In the genomic region with DNA sequence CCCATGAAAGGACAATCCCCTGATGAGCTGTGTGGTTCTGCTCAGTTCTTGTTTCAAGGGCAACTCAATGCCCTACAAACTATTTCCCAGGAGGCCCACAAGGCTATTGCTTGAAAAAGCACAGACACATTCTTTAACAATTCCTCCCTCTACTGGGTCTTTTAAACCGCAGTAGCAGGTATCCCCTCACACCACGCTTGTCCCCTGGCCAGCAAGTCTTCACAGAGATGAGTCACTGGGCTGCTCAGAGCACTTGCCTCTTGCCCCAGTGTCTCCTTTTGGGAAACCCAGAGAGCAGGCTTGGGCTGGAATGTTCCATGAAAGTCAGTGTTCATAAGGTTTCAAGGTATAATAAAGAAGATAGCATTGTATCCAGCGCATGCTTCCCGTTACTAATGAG, we compare ENCODE assay signal across 20 cellular contexts.
DNase-seq lines count a peak whose midpoint lies in the region; ATAC-seq and TF ChIP-seq lines count a peak whose summit lies in the region.
"Had no signal": no experiment of that assay in that cellular context is flagged by ENCODE, and none has a peak within 500 bp of the region (broad histone marks: within the 10 kb centered on the region; RNA-seq: fewer than 3 reads in every experiment).

No MANE protein-coding gene starts in this region.

- 85 to 89% methylated on average over 4 of the region's 4 CpGs for WGBS in GM23248 (ENCODE audit: low coverage in 1 of 2, low lambda C conversion rate in 2 of 2, missing lambda C conversion rate in 2 of 2), 2 experiments

- H3K36me3 ChIP-seq in GM23248 (ENCODE audit: low read depth), result peaks cover 29% of the 10 kb centered on the region
- H3K36me3 ChIP-seq: sigmoid colon had no signal

- no peak overlapping the region for H2AFZ ChIP-seq in GM23248

- in situ Hi-C loops in GM23248 (cut with MboI), result no loop called here

- no peak for TF ChIP-seq CTCF in fibroblast of mammary gland (conservative IDR thresholded peaks at IDR 0.05; ENCODE audit: control insufficient read depth, insufficient read depth, low read depth, low read length)

- peak; percentile 17 for ATAC-seq in stimulated activated memory B cell treated with anti-CD40 and anti-IgM and Interleukin-4, amounts not matched to agents 10 μg/mL and 1 μg/mL and 100 μg/mL, for 72 hours
- no peak for ATAC-seq in GM21529 (IDR thresholded peaks at IDR 0.05; ENCODE audit: unreplicated experiment)
- ATAC-seq: CD8-positive, alpha-beta T cell had no signal

- H3K9ac ChIP-seq in GM23248, result no peak overlapping the region

- H3K4me1 Mint-ChIP-seq in stimulated activated memory B cell treated with anti-CD40 and anti-IgM and Interleukin-4, amounts not matched to agents 10 μg/mL and 1 μg/mL and 100 μg/mL, for 72 hours, result no peaks in the 10 kb centered on the region
- H3K4me1 Mint-ChIP-seq: activated B cell treated with CpG ODN at 0.5 μM for 24 hours, immature natural killer cell had no signal

- H3K36me3 Mint-ChIP-seq in stimulated activated memory B cell treated with anti-CD40 and anti-IgM and Interleukin-4, amounts not matched to agents 10 μg/mL and 1 μg/mL and 100 μg/mL, for 72 hours, result no peaks in the 10 kb centered on the region
- H3K36me3 Mint-ChIP-seq: CD8-positive, alpha-beta T cell; immature natural killer cell had no signal

- H3K27me3 ChIP-seq in GM23248 (replicated peaks; ENCODE audit: insufficient read depth), result no peaks in the 10 kb centered on the region
- H3K27me3 ChIP-seq: sigmoid colon had no signal

- H3K79me2 ChIP-seq in GM23248 (ENCODE audit: insufficient read depth), result no peaks in the 10 kb centered on the region

- H3K9me3 Mint-ChIP-seq in stimulated activated memory B cell treated with anti-CD40 and anti-IgM and Interleukin-4, amounts not matched to agents 10 μg/mL and 1 μg/mL and 100 μg/mL, for 72 hours, result no peaks in the 10 kb centered on the region
- H3K9me3 Mint-ChIP-seq: activated B cell treated with CpG ODN at 0.5 μM for 24 hours; CD8-positive, alpha-beta T cell; immature natural killer cell had no signal

- peaks cover 54% of the 10 kb centered on the region for H3F3A ChIP-seq in GM23248 (ENCODE audit: insufficient read depth)

- H3K9me2 ChIP-seq in GM23248 (ENCODE audit: insufficient read depth), result no peaks in the 10 kb centered on the region

- no peak overlapping the region for H3K4me2 ChIP-seq in GM23248 (ENCODE audit: unreplicated experiment)

- H3K4me3 Mint-ChIP-seq in stimulated activated memory B cell treated with anti-CD40 and anti-IgM and Interleukin-4, amounts not matched to agents 10 μg/mL and 1 μg/mL and 100 μg/mL, for 72 hours, result no peak overlapping the region
- H3K4me3 Mint-ChIP-seq: activated B cell treated with CpG ODN at 0.5 μM for 24 hours; CD8-positive, alpha-beta T cell; immature natural killer cell; neural crest cell had no signal

- H4K20me1 ChIP-seq in GM23248 (ENCODE audit: insufficient read depth), result no peaks in the 10 kb centered on the region

- no peaks in the 10 kb centered on the region for H3K9me3 ChIP-seq in GM23248 (ENCODE audit: low read depth)
- H3K9me3 ChIP-seq: sigmoid colon had no signal

- H3K4me1 ChIP-seq in GM23248 (ENCODE audit: insufficient read depth), result peaks cover 33% of the 10 kb centered on the region
- H3K4me1 ChIP-seq: sigmoid colon had no signal

- peak; percentile 57 for DNase-seq in GM23248
- peak; percentile 3 for DNase-seq in T1000 (lab: John Stamatoyannopoulos, UW)
- DNase-seq in fibroblast of mammary gland (ENCODE audit: low read depth), result peak; percentile 63
- DNase-seq in NOMO-1 (lab: John Stamatoyannopoulos, UW; ENCODE audit: unreplicated experiment in 2 of 2), result no peak
- no peak for DNase-seq in NCI-H2081 (lab: John Stamatoyannopoulos, UW)
- DNase-seq: activated B cell treated with CpG ODN at 0.5 μM for 24 hours; activated CD4-positive, alpha-beta T cell treated with anti-CD3 and anti-CD28 coated beads, Interleukin-2, amount 50 U/mL, for 4 hours; activated effector memory CD4-positive, alpha-beta T cell treated with Interleukin-2 at 50 U/mL for 16 hours; CD8-positive, alpha-beta T cell; DMS79; immature natural killer cell; NCI-H146; NCI-H510A treated with DMSO at 0.1 percent for 48 hours; posterior cingulate gyrus; RPMI8226; sigmoid colon had no signal

- H3K4me3 ChIP-seq in GM23248 (no peak overlapping the region), fibroblast of mammary gland (ENCODE audit: control insufficient read depth, low read depth, low read length) (no peak overlapping the region)
- H3K4me3 ChIP-seq: sigmoid colon, SK-N-MC had no signal

- no peak overlapping the region for H3K27ac Mint-ChIP-seq in stimulated activated memory B cell treated with anti-CD40 and anti-IgM and Interleukin-4, amounts not matched to agents 10 μg/mL and 1 μg/mL and 100 μg/mL, for 72 hours
- H3K27ac Mint-ChIP-seq: activated B cell treated with CpG ODN at 0.5 μM for 24 hours; CD8-positive, alpha-beta T cell; immature natural killer cell had no signal

- H3K27ac ChIP-seq in GM23248, result peak overlapping the region; percentile 88; the same call in 1 of the 2 replicates
- H3K27ac ChIP-seq: sigmoid colon, SK-N-MC had no signal

- no peaks in the 10 kb centered on the region for H3K27me3 Mint-ChIP-seq in stimulated activated memory B cell treated with anti-CD40 and anti-IgM and Interleukin-4, amounts not matched to agents 10 μg/mL and 1 μg/mL and 100 μg/mL, for 72 hours
- H3K27me3 Mint-ChIP-seq: activated B cell treated with CpG ODN at 0.5 μM for 24 hours had no signal

Comparison
In these comparisons a context has a peak if more than half of its experiments do, and no peak if none do; other contexts are left out.
1. DNase-seq: peak in GM23248 (single experiment), T1000 (single experiment) and fibroblast of mammary gland (single experiment); none in NOMO-1 (0 of 2) and NCI-H2081 (0 of 2).